Comparison of ENCODE assay signal across 1 cellular context in genomic region chr2:74440378-74441110, GRCh38.
TF ChIP-seq lines count a peak whose summit lies in the region.

No MANE protein-coding gene starts in this region.

TF ChIP-seq in HEK293, 187 proteins besides CTCF, POLR2A, EP300 and RAD21 (continued from another document):
- TF ChIP-seq ZBTB11 (tag by site-specific recombination; conservative IDR thresholded peaks at IDR 0.05; ENCODE audit: low read depth) = peak; percentile 60
- TF ChIP-seq BCL6B (tag by site-specific recombination; IDR thresholded peaks at IDR 0.05) = no peak
- peak; percentile 80 for TF ChIP-seq EGR2 (tag by site-specific recombination; IDR thresholded peaks at IDR 0.05; ENCODE audit: low read depth)
- TF ChIP-seq ZNF558 (tag by site-specific recombination; IDR thresholded peaks at IDR 0.05) = no peak
- 0 out of 2 replicates have a peak, but pooled peaks have one; percentile 39 for TF ChIP-seq ZNF660 (tag by site-specific recombination; IDR thresholded peaks at IDR 0.05)
- no peak for TF ChIP-seq ZNF114 (tag by site-specific recombination; IDR thresholded peaks at IDR 0.05)
- peak; percentile 74; the same call in 1 of the 2 replicates for TF ChIP-seq KLF7 (tag by site-specific recombination; IDR thresholded peaks at IDR 0.05; ENCODE audit: borderline replicate concordance)
- no peak for TF ChIP-seq ZBTB1 (tag by site-specific recombination; IDR thresholded peaks at IDR 0.05)
- TF ChIP-seq ZNF2 (tag by site-specific recombination; IDR thresholded peaks at IDR 0.05) = no peak
- TF ChIP-seq KLF17 (tag by site-specific recombination; IDR thresholded peaks at IDR 0.05) = peak; percentile 37; the same call in 1 of the 2 replicates
- peak; percentile 53; the same call in 1 of the 2 replicates for TF ChIP-seq ZNF843 (tag by site-specific recombination; IDR thresholded peaks at IDR 0.05)
- TF ChIP-seq ZNF366 (tag by site-specific recombination; conservative IDR thresholded peaks at IDR 0.05) = no peak
- peak; percentile 81 for TF ChIP-seq ZNF692 (tag by site-specific recombination; IDR thresholded peaks at IDR 0.05)
- no peak for TF ChIP-seq ZNF280C (tag by site-specific recombination; IDR thresholded peaks at IDR 0.05)
- peak; percentile 54 for TF ChIP-seq ZNF398 (tag by site-specific recombination; IDR thresholded peaks at IDR 0.05)
- peak; percentile 62 for TF ChIP-seq IKZF3 (tag by site-specific recombination; IDR thresholded peaks at IDR 0.05)
- TF ChIP-seq BCL11A (tag by site-specific recombination; IDR thresholded peaks at IDR 0.05; ENCODE audit: low read depth) = peak; percentile 36; the same call in 1 of the 2 replicates
- TF ChIP-seq ZFHX2 (tag by site-specific recombination; conservative IDR thresholded peaks at IDR 0.05) = peak; percentile 85
- no peak for TF ChIP-seq YY2 (tag by site-specific recombination; IDR thresholded peaks at IDR 0.05)
- peak; percentile 64 for TF ChIP-seq SP7 (tag by site-specific recombination; IDR thresholded peaks at IDR 0.05)
- TF ChIP-seq ZXDB (tag by site-specific recombination; IDR thresholded peaks at IDR 0.05) = peak; percentile 91
- TF ChIP-seq ZBTB6 (tag by site-specific recombination; IDR thresholded peaks at IDR 0.05) = 0 out of 2 replicates have a peak, but pooled peaks have one; percentile 2
- TF ChIP-seq ZNF48 (tag by site-specific recombination; IDR thresholded peaks at IDR 0.05) = no peak
- peak; percentile 79; the same call in 1 of the 2 replicates for TF ChIP-seq ZNF561 (tag by site-specific recombination; IDR thresholded peaks at IDR 0.05; ENCODE audit: borderline replicate concordance)
- peak; percentile 100 for TF ChIP-seq SCRT2 (tag by site-specific recombination; IDR thresholded peaks at IDR 0.05)
- TF ChIP-seq ZNF624 (tag by site-specific recombination; IDR thresholded peaks at IDR 0.05) = no peak
